ENCODE assay signal across 8 cellular contexts in genomic region chr11:86202013-86202336, GRCh38. TPM values are rescaled to one million over a fixed set of nuclear protein-coding genes. Genes with fewer than 3 reads are reported as not detected.
DNase-seq lines count a peak whose midpoint lies in the region; ATAC-seq and TF ChIP-seq lines count a peak whose summit lies in the region.

No MANE protein-coding gene starts in this region.

- peak; percentile 60 for DNase-seq in MV-4-11 (lab: John Stamatoyannopoulos, UW)
- DNase-seq in fibroblast of villous mesenchyme (ENCODE audit: low read depth): no peak
- no peak for DNase-seq in suprapubic skin (ENCODE audit: low spot score in 2 of 2)
- no peak for DNase-seq in activated gamma-delta T cell treated with Interleukin-2 at 50 U/mL for 16 hours
- no peak for DNase-seq in stimulated activated CD4-positive, alpha-beta T cell treated with anti-CD3 and anti-CD28 coated beads, Interleukin-4, amount 100 ng/mL, for 24 hours
- no peak for DNase-seq in stimulated activated CD4-positive, alpha-beta T cell treated with anti-CD3 and anti-CD28 coated beads, Interleukin-2, amount 100 ng/mL, for 24 hours

- peak overlapping the region; percentile 63 to 96 (median 89) for H3K27ac ChIP-seq in BLaER1 treated with 17β-estradiol and CSF1 and Interleukin-3, amounts not matched to agents 10 nM and 100 nM
- H3K27ac ChIP-seq in suprapubic skin: peak overlapping the region; percentile 40

- TF ChIP-seq POLR2A in suprapubic skin (IDR thresholded peaks at IDR 0.05): no peak

- H3K4me3 ChIP-seq in BLaER1 treated with 17β-estradiol and CSF1 and Interleukin-3, amounts not matched to agents 10 nM and 100 nM: peak overlapping the region; percentile 50 to 66 (median 54)
- H3K4me3 ChIP-seq in fibroblast of villous mesenchyme (ENCODE audit: low read depth, low read length): peak overlapping the region; percentile 33
- H3K4me3 ChIP-seq in suprapubic skin: peak overlapping the region; percentile 40

- peaks cover 0 to 11% (median 0%) of the 10 kb centered on the region in 11 experiments; a peak in 3 of 22 replicates for H3K9me3 ChIP-seq in BLaER1 treated with 17β-estradiol and CSF1 and Interleukin-3, amounts not matched to agents 10 nM and 100 nM (replicated peaks in 1 of 11)
- no peaks in the 10 kb centered on the region for H3K9me3 ChIP-seq in suprapubic skin

- H3K4me2 ChIP-seq in BLaER1 treated with 17β-estradiol and CSF1 and Interleukin-3, amounts not matched to agents 10 nM and 100 nM: peak overlapping the region; percentile 69 to 90 (median 78)

- no peaks in the 10 kb centered on the region for H3K36me3 ChIP-seq in BLaER1 treated with 17β-estradiol and CSF1 and Interleukin-3, amounts not matched to agents 10 nM and 100 nM
- no peaks in the 10 kb centered on the region for H3K36me3 ChIP-seq in suprapubic skin

- peak; percentile 50 for ATAC-seq in GM21619 (IDR thresholded peaks at IDR 0.05; ENCODE audit: unreplicated experiment)

- no peaks in the 10 kb centered on the region for H4K20me1 ChIP-seq in BLaER1 treated with 17β-estradiol and CSF1 and Interleukin-3, amounts not matched to agents 10 nM and 100 nM

- no peak for TF ChIP-seq EP300 in suprapubic skin (IDR thresholded peaks at IDR 0.05)

- peaks cover 25 to 88% (median 42%) of the 10 kb centered on the region in 10 experiments for H3K4me1 ChIP-seq in BLaER1 treated with 17β-estradiol and CSF1 and Interleukin-3, amounts not matched to agents 10 nM and 100 nM
- H3K4me1 ChIP-seq in suprapubic skin: peaks cover 6% of the 10 kb centered on the region

- H3K27me3 ChIP-seq in BLaER1 treated with 17β-estradiol and CSF1 and Interleukin-3, amounts not matched to agents 10 nM and 100 nM: no peaks in the 10 kb centered on the region
- no peaks in the 10 kb centered on the region for H3K27me3 ChIP-seq in suprapubic skin

- no peak for TF ChIP-seq CTCF in fibroblast of villous mesenchyme (IDR thresholded peaks at IDR 0.05; ENCODE audit: insufficient read depth, low read depth, low read length)
- no peak for TF ChIP-seq CTCF in suprapubic skin (IDR thresholded peaks at IDR 0.05)

- H3K9ac ChIP-seq in BLaER1 treated with 17β-estradiol and CSF1 and Interleukin-3, amounts not matched to agents 10 nM and 100 nM: peak overlapping the region; percentile 65 to 90 (median 82); a peak in 21 of 22 replicates

RNA-seq across cellular contexts. Expression of gene EED, which starts 42.6 kb away (rescaled TPM):
- 15.5 and 25.9 TPM in 2 replicates for total RNA-seq in fibroblast of villous mesenchyme
- 10 to 100 TPM; 11.9 to 39.3 (median 15.1) TPM for total RNA-seq in suprapubic skin
